2 cellular contexts compared by ENCODE assay signal in the genomic region with DNA sequence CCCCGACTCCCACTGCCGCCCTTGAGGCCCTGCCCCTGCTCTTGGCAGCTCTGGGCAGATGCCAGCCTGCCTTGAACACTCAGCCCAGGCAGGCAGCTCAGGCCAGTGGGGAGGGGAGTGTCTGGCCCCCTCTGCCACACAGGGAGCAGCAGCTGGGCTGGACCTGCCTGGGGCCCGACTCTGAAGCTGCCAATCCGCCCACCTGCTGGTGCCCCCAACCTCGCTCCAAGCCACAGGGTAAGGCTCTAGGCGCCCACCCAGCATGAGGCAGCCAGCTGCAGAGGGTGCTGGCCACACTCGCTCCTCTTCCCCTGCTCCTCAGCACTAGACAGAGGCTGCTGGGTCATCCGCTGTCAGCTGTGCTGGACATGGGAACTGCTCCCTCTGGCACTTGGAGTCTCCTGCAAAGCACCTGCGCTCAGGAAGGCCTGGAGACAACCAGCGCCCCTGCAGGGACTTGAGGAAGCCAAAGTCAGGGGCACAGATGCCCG.
TF ChIP-seq lines count a peak whose summit lies in the region.

No MANE protein-coding gene starts in this region.

TF ChIP-seq in HEK293, 187 proteins besides CTCF, POLR2A, EP300 and RAD21:
- TF ChIP-seq BCL11A (tag by site-specific recombination; IDR thresholded peaks at IDR 0.05; ENCODE audit: low read depth) (peak; percentile 71; the same call in 1 of the 2 replicates), ZNF426 (tag by site-specific recombination; IDR thresholded peaks at IDR 0.05) (no peak), ZFHX2 (tag by site-specific recombination; conservative IDR thresholded peaks at IDR 0.05) (peak; percentile 50), ZNF600 (tag by site-specific recombination; IDR thresholded peaks at IDR 0.05) (peak; percentile 88), BCL11B (tag by site-specific recombination; IDR thresholded peaks at IDR 0.05; ENCODE audit: low read depth) (0 out of 2 replicates have a peak, but pooled peaks have one; percentile 23), GFI1B (tag by site-specific recombination; IDR thresholded peaks at IDR 0.05) (no peak), ZNF341 (tag by site-specific recombination; IDR thresholded peaks at IDR 0.05; ENCODE audit: low read depth) (peak; percentile 70), GLIS2 (tag by site-specific recombination; IDR thresholded peaks at IDR 0.05) (peak; percentile 50; the same call in 1 of the 2 replicates), ZIC2 (tag by site-specific recombination; IDR thresholded peaks at IDR 0.05) (peak; percentile 91), ZNF174 (tag by site-specific recombination; IDR thresholded peaks at IDR 0.05) (no peak)
- TF ChIP-seq, protein P1, sequence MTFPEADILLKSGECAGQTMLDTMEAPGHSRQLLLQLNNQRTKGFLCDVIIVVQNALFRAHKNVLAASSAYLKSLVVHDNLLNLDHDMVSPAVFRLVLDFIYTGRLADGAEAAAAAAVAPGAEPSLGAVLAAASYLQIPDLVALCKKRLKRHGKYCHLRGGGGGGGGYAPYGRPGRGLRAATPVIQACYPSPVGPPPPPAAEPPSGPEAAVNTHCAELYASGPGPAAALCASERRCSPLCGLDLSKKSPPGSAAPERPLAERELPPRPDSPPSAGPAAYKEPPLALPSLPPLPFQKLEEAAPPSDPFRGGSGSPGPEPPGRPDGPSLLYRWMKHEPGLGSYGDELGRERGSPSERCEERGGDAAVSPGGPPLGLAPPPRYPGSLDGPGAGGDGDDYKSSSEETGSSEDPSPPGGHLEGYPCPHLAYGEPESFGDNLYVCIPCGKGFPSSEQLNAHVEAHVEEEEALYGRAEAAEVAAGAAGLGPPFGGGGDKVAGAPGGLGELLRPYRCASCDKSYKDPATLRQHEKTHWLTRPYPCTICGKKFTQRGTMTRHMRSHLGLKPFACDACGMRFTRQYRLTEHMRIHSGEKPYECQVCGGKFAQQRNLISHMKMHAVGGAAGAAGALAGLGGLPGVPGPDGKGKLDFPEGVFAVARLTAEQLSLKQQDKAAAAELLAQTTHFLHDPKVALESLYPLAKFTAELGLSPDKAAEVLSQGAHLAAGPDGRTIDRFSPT (tag by site-specific recombination; IDR thresholded peaks at IDR 0.05): peak; percentile 84
- TF ChIP-seq, protein P2, sequence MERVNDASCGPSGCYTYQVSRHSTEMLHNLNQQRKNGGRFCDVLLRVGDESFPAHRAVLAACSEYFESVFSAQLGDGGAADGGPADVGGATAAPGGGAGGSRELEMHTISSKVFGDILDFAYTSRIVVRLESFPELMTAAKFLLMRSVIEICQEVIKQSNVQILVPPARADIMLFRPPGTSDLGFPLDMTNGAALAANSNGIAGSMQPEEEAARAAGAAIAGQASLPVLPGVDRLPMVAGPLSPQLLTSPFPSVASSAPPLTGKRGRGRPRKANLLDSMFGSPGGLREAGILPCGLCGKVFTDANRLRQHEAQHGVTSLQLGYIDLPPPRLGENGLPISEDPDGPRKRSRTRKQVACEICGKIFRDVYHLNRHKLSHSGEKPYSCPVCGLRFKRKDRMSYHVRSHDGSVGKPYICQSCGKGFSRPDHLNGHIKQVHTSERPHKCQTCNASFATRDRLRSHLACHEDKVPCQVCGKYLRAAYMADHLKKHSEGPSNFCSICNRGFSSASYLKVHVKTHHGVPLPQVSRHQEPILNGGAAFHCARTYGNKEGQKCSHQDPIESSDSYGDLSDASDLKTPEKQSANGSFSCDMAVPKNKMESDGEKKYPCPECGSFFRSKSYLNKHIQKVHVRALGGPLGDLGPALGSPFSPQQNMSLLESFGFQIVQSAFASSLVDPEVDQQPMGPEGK (tag by site-specific recombination; IDR thresholded peaks at IDR 0.05): 0 out of 2 replicates have a peak, but pooled peaks have one; percentile 47
TF ChIP-seq in HEK293: peak in this region for 9.

TF ChIP-seq in K562, 482 proteins besides CTCF, POLR2A, EP300 and RAD21:
- TF ChIP-seq, protein P3, sequence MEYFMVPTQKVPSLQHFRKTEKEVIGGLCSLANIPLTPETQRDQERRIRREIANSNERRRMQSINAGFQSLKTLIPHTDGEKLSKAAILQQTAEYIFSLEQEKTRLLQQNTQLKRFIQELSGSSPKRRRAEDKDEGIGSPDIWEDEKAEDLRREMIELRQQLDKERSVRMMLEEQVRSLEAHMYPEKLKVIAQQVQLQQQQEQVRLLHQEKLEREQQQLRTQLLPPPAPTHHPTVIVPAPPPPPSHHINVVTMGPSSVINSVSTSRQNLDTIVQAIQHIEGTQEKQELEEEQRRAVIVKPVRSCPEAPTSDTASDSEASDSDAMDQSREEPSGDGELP (CRISPR knock-in tag; IDR thresholded peaks at IDR 0.05; ENCODE audit: borderline replicate concordance): peak; percentile 43; the same call in 1 of the 2 replicates
- TF ChIP-seq FIP1L1 (IDR thresholded peaks at IDR 0.05; ENCODE audit: low read depth, low read length, poor library complexity, severe bottlenecking) (peak; percentile 35), POLR2G (IDR thresholded peaks at IDR 0.05; ENCODE audit: low read depth, low read length) (peak; percentile 10; the same call in 1 of the 2 replicates), ETV6 (IDR thresholded peaks at IDR 0.05; ENCODE audit: borderline replicate concordance in 1 of 2, low read depth in 2 of 2, low read length in 1 of 2) (no peak), ETV6 (CRISPR knock-in tag; IDR thresholded peaks at IDR 0.05; ENCODE audit: borderline replicate concordance) (no peak)
